11 cellular contexts compared by ENCODE assay signal in the genomic region with DNA sequence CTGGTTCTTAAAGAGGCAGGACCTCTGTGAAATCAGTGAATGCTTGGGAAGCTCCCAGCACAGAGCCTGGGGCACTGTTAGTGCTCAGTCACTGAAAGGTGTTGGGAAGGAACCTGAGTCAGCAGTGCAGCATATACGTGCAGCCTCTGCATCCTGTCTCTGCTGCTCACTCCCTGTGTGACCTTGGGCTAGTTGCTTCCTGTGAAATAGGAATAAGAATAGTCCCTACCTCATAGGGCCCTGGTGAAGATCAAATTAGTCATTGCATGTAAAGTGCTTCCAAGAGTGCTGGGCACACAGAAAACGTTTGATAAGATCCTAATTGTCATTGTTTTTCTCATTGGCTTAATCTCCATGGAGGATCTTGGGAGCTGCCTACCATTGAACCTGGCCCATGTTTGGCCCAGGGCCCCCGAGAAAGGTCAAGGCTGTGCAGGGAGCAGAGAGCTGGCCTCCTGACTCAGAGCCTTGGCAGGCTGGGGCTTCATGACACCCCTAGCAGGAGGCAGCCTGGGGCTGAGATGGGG.
DNase-seq lines count a peak whose midpoint lies in the region; ATAC-seq, FAIRE-seq and TF ChIP-seq lines count a peak whose summit lies in the region.
"Had no signal": no experiment of that assay in that cellular context is flagged by ENCODE, and none has a peak within 500 bp of the region (broad histone marks: within the 10 kb centered on the region; RNA-seq: fewer than 3 reads in every experiment).

No MANE protein-coding gene starts in this region.

- intact Hi-C loops in activated naive CD4-positive, alpha-beta T cell treated with anti-CD3 and anti-CD28 coated beads for 36 hours (cut with micrococcal nuclease), result no loop called here
- intact Hi-C loops in tibial artery (cut with DNase I; ENCODE audit: low total_unique reads) (no loop called here), lower lobe of right lung (cut with DNase I) (no loop called here), prostate gland (cut with DNase I) (no loop called here)

- peaks cover 0 to 57% (median 54%) of the 10 kb centered on the region in 4 donors for H3K4me1 ChIP-seq in tibial artery
- peaks cover 7% of the 10 kb centered on the region for H3K4me1 ChIP-seq in lower lobe of right lung
- H3K4me1 ChIP-seq in prostate gland (replicated peaks), result peaks cover 3% of the 10 kb centered on the region

- FAIRE-seq in bronchial epithelial cell (lab: Jason Lieb, UNC), result peak; percentile 96

- no peak for TF ChIP-seq POLR2A in prostate gland (IDR thresholded peaks at IDR 0.05)

- ATAC-seq in GM19351 (IDR thresholded peaks at IDR 0.05; ENCODE audit: unreplicated experiment) (no peak), lower lobe of right lung (no peak)

- no peaks in the 10 kb centered on the region for H3K9me3 Mint-ChIP-seq in activated naive CD4-positive, alpha-beta T cell treated with anti-CD3 and anti-CD28 coated beads for 36 hours
- H3K9me3 Mint-ChIP-seq in activated naive CD4-positive, alpha-beta T cell treated with anti-CD3 and anti-CD28 coated beads, Interleukin-2, amount 10 ng/mL, durations not matched to agents 7 days and 5 days, result no peaks in the 10 kb centered on the region
- H3K9me3 Mint-ChIP-seq: central memory CD8-positive, alpha-beta T cell had no signal

- no peak overlapping the region for H3K4me3 ChIP-seq in bronchial epithelial cell (ENCODE audit: low read depth, low read length)
- H3K4me3 ChIP-seq in tibial artery, result no peak overlapping the region
- no peak overlapping the region for H3K4me3 ChIP-seq in lower lobe of right lung
- no peak overlapping the region for H3K4me3 ChIP-seq in prostate gland

- WGBS in prostate gland, result 29% methylated on average over 3 of the region's 3 CpGs

- no peaks in the 10 kb centered on the region for H3K36me3 Mint-ChIP-seq in activated naive CD4-positive, alpha-beta T cell treated with anti-CD3 and anti-CD28 coated beads for 36 hours (ENCODE audit: low read depth)
- H3K36me3 Mint-ChIP-seq in activated naive CD4-positive, alpha-beta T cell treated with anti-CD3 and anti-CD28 coated beads, Interleukin-2, amount 10 ng/mL, durations not matched to agents 7 days and 5 days, result no peaks in the 10 kb centered on the region

- DNase-seq in activated naive CD4-positive, alpha-beta T cell treated with anti-CD3 and anti-CD28 coated beads for 36 hours, result peak; percentile 17
- DNase-seq in activated naive CD4-positive, alpha-beta T cell treated with anti-CD3 and anti-CD28 coated beads, Interleukin-2, amount 10 ng/mL, durations not matched to agents 7 days and 5 days, result no peak
- DNase-seq in bronchial epithelial cell (ENCODE audit: low read depth) (peak; percentile 99), iPS-NIHi7 (ENCODE audit: extremely low spot score) (peak; percentile 62), tibial artery (no peak), lower lobe of right lung (no peak), prostate gland (ENCODE audit: low spot score) (no peak)
- DNase-seq: activated CD4-positive, alpha-beta T cell treated with anti-CD3 and anti-CD28 coated beads, Interleukin-2, amount 50 U/mL, for 1 hour; retina had no signal

- no peak overlapping the region for H3K27ac Mint-ChIP-seq in activated naive CD4-positive, alpha-beta T cell treated with anti-CD3 and anti-CD28 coated beads for 36 hours
- H3K27ac Mint-ChIP-seq in activated naive CD4-positive, alpha-beta T cell treated with anti-CD3 and anti-CD28 coated beads, Interleukin-2, amount 10 ng/mL, durations not matched to agents 7 days and 5 days, result no peak overlapping the region

- CTCF ChIA-PET in activated naive CD4-positive, alpha-beta T cell treated with anti-CD3 and anti-CD28 coated beads for 36 hours (lab: Charles Lee), result interaction anchor here (0.5 to 1.5 kb wide), 5 partner anchors 9 to 43 kb away, joined by 3 to 4 read pairs (median 4); no protein-coding TSS in a partner anchor
- CTCF ChIA-PET in activated naive CD4-positive, alpha-beta T cell treated with anti-CD3 and anti-CD28 coated beads, Interleukin-2, amount 10 ng/mL, durations not matched to agents 7 days and 5 days (lab: Charles Lee), result interaction anchor here (1.0 to 1.6 kb wide), 6 partner anchors 8 to 214 kb away, joined by 3 to 4 read pairs (median 4); no protein-coding TSS in a partner anchor

- no peak overlapping the region for H3K4me3 Mint-ChIP-seq in activated naive CD4-positive, alpha-beta T cell treated with anti-CD3 and anti-CD28 coated beads for 36 hours
- H3K4me3 Mint-ChIP-seq in activated naive CD4-positive, alpha-beta T cell treated with anti-CD3 and anti-CD28 coated beads, Interleukin-2, amount 10 ng/mL, durations not matched to agents 7 days and 5 days, result no peak overlapping the region
- H3K4me3 Mint-ChIP-seq: central memory CD8-positive, alpha-beta T cell had no signal

- peaks cover 2% of the 10 kb centered on the region for H3K27me3 Mint-ChIP-seq in activated naive CD4-positive, alpha-beta T cell treated with anti-CD3 and anti-CD28 coated beads for 36 hours (ENCODE audit: low read depth)
- H3K27me3 Mint-ChIP-seq in activated naive CD4-positive, alpha-beta T cell treated with anti-CD3 and anti-CD28 coated beads, Interleukin-2, amount 10 ng/mL, durations not matched to agents 7 days and 5 days, result peaks cover 58% of the 10 kb centered on the region

- H3K4me1 Mint-ChIP-seq in activated naive CD4-positive, alpha-beta T cell treated with anti-CD3 and anti-CD28 coated beads for 36 hours (ENCODE audit: low read depth), result peaks cover 3% of the 10 kb centered on the region
- peaks cover 8% of the 10 kb centered on the region for H3K4me1 Mint-ChIP-seq in activated naive CD4-positive, alpha-beta T cell treated with anti-CD3 and anti-CD28 coated beads, Interleukin-2, amount 10 ng/mL, durations not matched to agents 7 days and 5 days
- H3K4me1 Mint-ChIP-seq: central memory CD8-positive, alpha-beta T cell had no signal

- H3K36me3 ChIP-seq in bronchial epithelial cell (ENCODE audit: control insufficient read depth, insufficient read depth, low read length) (no peaks in the 10 kb centered on the region), tibial artery (no peaks in the 10 kb centered on the region), lower lobe of right lung (no peaks in the 10 kb centered on the region), prostate gland (no peaks in the 10 kb centered on the region)

- TF ChIP-seq CTCF in bronchial epithelial cell (IDR thresholded peaks at IDR 0.05; ENCODE audit: insufficient read depth, low read length, severe bottlenecking) (no peak), tibial artery (IDR thresholded peaks at IDR 0.05) (no peak), lower lobe of right lung (IDR thresholded peaks at IDR 0.05) (no peak), prostate gland (IDR thresholded peaks at IDR 0.05) (no peak)

- H3K27me3 ChIP-seq in bronchial epithelial cell (ENCODE audit: control insufficient read depth, insufficient read depth, low read length), result no peaks in the 10 kb centered on the region
- H3K27me3 ChIP-seq in tibial artery, result no peaks in the 10 kb centered on the region
- no peaks in the 10 kb centered on the region for H3K27me3 ChIP-seq in lower lobe of right lung (ENCODE audit: low read depth)
- no peaks in the 10 kb centered on the region for H3K27me3 ChIP-seq in prostate gland (replicated peaks; ENCODE audit: insufficient read depth)

- H3K9me3 ChIP-seq in tibial artery, result no peaks in the 10 kb centered on the region
- no peaks in the 10 kb centered on the region for H3K9me3 ChIP-seq in lower lobe of right lung
- no peaks in the 10 kb centered on the region for H3K9me3 ChIP-seq in prostate gland

- peak overlapping the region; percentile 82 to 91 for H3K27ac ChIP-seq in tibial artery
- no peak overlapping the region for H3K27ac ChIP-seq in lower lobe of right lung
- no peak overlapping the region for H3K27ac ChIP-seq in prostate gland

Comparison
In these comparisons a context has a peak if more than half of its experiments do, and no peak if none do; other contexts are left out.
1. DNase-seq: peak in activated naive CD4-positive, alpha-beta T cell treated with anti-CD3 and anti-CD28 coated beads for 36 hours (single experiment), bronchial epithelial cell (single experiment) and iPS-NIHi7 (single experiment); none in activated naive CD4-positive, alpha-beta T cell treated with anti-CD3 and anti-CD28 coated beads, Interleukin-2, amount 10 ng/mL, durations not matched to agents 7 days and 5 days (single experiment), tibial artery (0 of 2), lower lobe of right lung (single experiment) and prostate gland (single experiment).
2. H3K27ac ChIP-seq: peak in tibial artery (2 of 2); none in lower lobe of right lung (single experiment) and prostate gland (0 of 2).